Comparison of ENCODE assay signal across 25 cellular contexts in genomic region chr9:6502399-6502798, GRCh38.
DNase-seq lines count a peak whose midpoint lies in the region; ATAC-seq and TF ChIP-seq lines count a peak whose summit lies in the region.
"Had no signal": no experiment of that assay in that cellular context is flagged by ENCODE, and none has a peak within 500 bp of the region (broad histone marks: within the 10 kb centered on the region; RNA-seq: fewer than 3 reads in every experiment).

No MANE protein-coding gene starts in this region.

- peaks cover 13% of the 10 kb centered on the region for H3K36me3 ChIP-seq in colonic mucosa

- no peaks in the 10 kb centered on the region for H3K27me3 Mint-ChIP-seq in activated CD4-positive, alpha-beta memory T cell treated with anti-CD3 and anti-CD28 coated beads for 36 hours
- no peaks in the 10 kb centered on the region for H3K27me3 Mint-ChIP-seq in activated CD4-positive, alpha-beta memory T cell treated with anti-CD3 and anti-CD28 coated beads, Interleukin-2, amount 10 ng/mL, durations not matched to agents 7 days and 5 days
- no peaks in the 10 kb centered on the region for H3K27me3 Mint-ChIP-seq in activated T-helper 17 cell treated with anti-CD3 and anti-CD28 coated beads, Interleukin-2, amount 50 U/mL, for 72 hours
- H3K27me3 Mint-ChIP-seq in glutamatergic neuron (ENCODE audit: unreplicated experiment) = peaks cover 1% of the 10 kb centered on the region
- H3K27me3 Mint-ChIP-seq: activated CD4-positive, alpha-beta T cell treated with anti-CD3 and anti-CD28 coated beads, Interleukin-2, amount 10 ng/mL, durations not matched to agents 24 days and 14 days; stimulated activated naive CD8-positive, alpha-beta T cell treated with anti-CD3 and anti-CD28 coated beads, Interleukin-15, amount 100 ng/mL, for 72 hours; T-helper 17 cell had no signal

- no peaks in the 10 kb centered on the region for H3K9me3 ChIP-seq in colonic mucosa
- H3K9me3 ChIP-seq: BLaER1 treated with 17β-estradiol and CSF1 and Interleukin-3, amounts not matched to agents 10 nM and 100 nM; gastroesophageal sphincter; MG63; SJSA1 had no signal

- peak overlapping the region; percentile 19 for H3K27ac Mint-ChIP-seq in activated CD4-positive, alpha-beta memory T cell treated with anti-CD3 and anti-CD28 coated beads for 36 hours
- no peak overlapping the region for H3K27ac Mint-ChIP-seq in activated CD4-positive, alpha-beta memory T cell treated with anti-CD3 and anti-CD28 coated beads, Interleukin-2, amount 10 ng/mL, durations not matched to agents 7 days and 5 days
- H3K27ac Mint-ChIP-seq in activated T-helper 17 cell treated with anti-CD3 and anti-CD28 coated beads, Interleukin-2, amount 50 U/mL, for 72 hours = peak overlapping the region; percentile 42
- H3K27ac Mint-ChIP-seq in glutamatergic neuron (ENCODE audit: unreplicated experiment) = no peak overlapping the region
- H3K27ac Mint-ChIP-seq: activated CD4-positive, alpha-beta T cell treated with anti-CD3 and anti-CD28 coated beads, Interleukin-2, amount 10 ng/mL, durations not matched to agents 24 days and 14 days; T-helper 17 cell had no signal

- no peaks in the 10 kb centered on the region for H3K9me3 Mint-ChIP-seq in activated CD4-positive, alpha-beta memory T cell treated with anti-CD3 and anti-CD28 coated beads for 36 hours
- no peaks in the 10 kb centered on the region for H3K9me3 Mint-ChIP-seq in activated CD4-positive, alpha-beta memory T cell treated with anti-CD3 and anti-CD28 coated beads, Interleukin-2, amount 10 ng/mL, durations not matched to agents 7 days and 5 days
- no peaks in the 10 kb centered on the region for H3K9me3 Mint-ChIP-seq in activated T-helper 17 cell treated with anti-CD3 and anti-CD28 coated beads, Interleukin-2, amount 50 U/mL, for 72 hours
- peaks cover 2% of the 10 kb centered on the region for H3K9me3 Mint-ChIP-seq in glutamatergic neuron (ENCODE audit: unreplicated experiment)
- H3K9me3 Mint-ChIP-seq: activated CD4-positive, alpha-beta T cell treated with anti-CD3 and anti-CD28 coated beads, Interleukin-2, amount 10 ng/mL, durations not matched to agents 24 days and 14 days; stimulated activated naive CD8-positive, alpha-beta T cell treated with anti-CD3 and anti-CD28 coated beads, Interleukin-15, amount 100 ng/mL, for 72 hours had no signal

- peaks cover 40% of the 10 kb centered on the region for H3K36me3 Mint-ChIP-seq in activated CD4-positive, alpha-beta memory T cell treated with anti-CD3 and anti-CD28 coated beads for 36 hours
- peaks cover 63% of the 10 kb centered on the region for H3K36me3 Mint-ChIP-seq in activated CD4-positive, alpha-beta memory T cell treated with anti-CD3 and anti-CD28 coated beads, Interleukin-2, amount 10 ng/mL, durations not matched to agents 7 days and 5 days (ENCODE audit: low read depth)
- H3K36me3 Mint-ChIP-seq in activated T-helper 17 cell treated with anti-CD3 and anti-CD28 coated beads, Interleukin-2, amount 50 U/mL, for 72 hours (ENCODE audit: low read depth) = peaks cover 97% of the 10 kb centered on the region
- no peaks in the 10 kb centered on the region for H3K36me3 Mint-ChIP-seq in glutamatergic neuron (ENCODE audit: unreplicated experiment)

- no peak overlapping the region for H3K27ac ChIP-seq in colonic mucosa
- H3K27ac ChIP-seq: BLaER1 treated with 17β-estradiol and CSF1 and Interleukin-3, amounts not matched to agents 10 nM and 100 nM; gastroesophageal sphincter; SJSA1 had no signal

- DNase-seq in activated CD4-positive, alpha-beta memory T cell treated with anti-CD3 and anti-CD28 coated beads for 36 hours = no peak
- DNase-seq in activated CD4-positive, alpha-beta memory T cell treated with anti-CD3 and anti-CD28 coated beads, Interleukin-2, amount 10 ng/mL, durations not matched to agents 7 days and 5 days = no peak
- DNase-seq in H4 (ENCODE audit: low spot score) (peak; percentile 2), left lobe of liver (ENCODE audit: low spot score) (no peak), colonic mucosa (no peak), glutamatergic neuron (no peak)
- DNase-seq: activated CD4-positive, alpha-beta T cell treated with anti-CD3 and anti-CD28 coated beads, Interleukin-2, amount 10 ng/mL, durations not matched to agents 24 days and 14 days; activated gamma-delta T cell; caudate nucleus; EL; GOT3; MG63; NCI-H1417; NCI-H2081 treated with DMSO at 0.1 percent for 48 hours; NCI-H446; OCI-M1; stimulated activated CD4-positive, alpha-beta T cell treated with anti-CD3 and anti-CD28 coated beads, Interleukin-4, amount 100 ng/mL, for 1 hour; stimulated activated naive CD8-positive, alpha-beta T cell treated with anti-CD3 and anti-CD28 coated beads, Interleukin-15, amount 100 ng/mL, for 72 hours; T-helper 17 cell; trophoblast cell had no signal

- intact Hi-C loops in activated CD4-positive, alpha-beta memory T cell treated with anti-CD3 and anti-CD28 coated beads for 36 hours (cut with micrococcal nuclease) = no loop called here
- intact Hi-C loops in colonic mucosa (cut with DNase I) = no loop called here

- TF ChIP-seq CTCF in colonic mucosa (IDR thresholded peaks at IDR 0.05) (no peak), glutamatergic neuron (IDR thresholded peaks at IDR 0.05; ENCODE audit: partially characterized antibody, unreplicated experiment) (no peak)

- no peak overlapping the region for H3K4me3 ChIP-seq in colonic mucosa
- H3K4me3 ChIP-seq: BLaER1 treated with 17β-estradiol and CSF1 and Interleukin-3, amounts not matched to agents 10 nM and 100 nM; gastroesophageal sphincter; MG63; SJSA1 had no signal

- H3K4me1 ChIP-seq in colonic mucosa = no peaks in the 10 kb centered on the region
- H3K4me1 ChIP-seq: BLaER1 treated with 17β-estradiol and CSF1 and Interleukin-3, amounts not matched to agents 10 nM and 100 nM; gastroesophageal sphincter had no signal

- ATAC-seq in activated T-helper 17 cell treated with anti-CD3 and anti-CD28 coated beads, Interleukin-2, amount 50 U/mL, for 72 hours (replicated peaks) = no peak
- ATAC-seq in left lobe of liver = peak; percentile 45
- ATAC-seq in GM18868 (IDR thresholded peaks at IDR 0.05; ENCODE audit: unreplicated experiment) = no peak
- ATAC-seq: gastroesophageal sphincter; stimulated activated naive CD8-positive, alpha-beta T cell treated with anti-CD3 and anti-CD28 coated beads, Interleukin-15, amount 100 ng/mL, for 72 hours; T-helper 17 cell had no signal

- H3K4me1 Mint-ChIP-seq in activated CD4-positive, alpha-beta memory T cell treated with anti-CD3 and anti-CD28 coated beads for 36 hours (ENCODE audit: low read depth) = peaks cover 12% of the 10 kb centered on the region
- no peaks in the 10 kb centered on the region for H3K4me1 Mint-ChIP-seq in activated CD4-positive, alpha-beta memory T cell treated with anti-CD3 and anti-CD28 coated beads, Interleukin-2, amount 10 ng/mL, durations not matched to agents 7 days and 5 days
- no peaks in the 10 kb centered on the region for H3K4me1 Mint-ChIP-seq in activated T-helper 17 cell treated with anti-CD3 and anti-CD28 coated beads, Interleukin-2, amount 50 U/mL, for 72 hours
- no peaks in the 10 kb centered on the region for H3K4me1 Mint-ChIP-seq in glutamatergic neuron (ENCODE audit: low read depth, unreplicated experiment)
- H3K4me1 Mint-ChIP-seq: stimulated activated naive CD8-positive, alpha-beta T cell treated with anti-CD3 and anti-CD28 coated beads, Interleukin-15, amount 100 ng/mL, for 72 hours; T-helper 17 cell had no signal

- POLR2A ChIA-PET in activated CD4-positive, alpha-beta memory T cell treated with anti-CD3 and anti-CD28 coated beads for 36 hours (lab: Charles Lee) = no interaction called here
- POLR2A ChIA-PET in activated CD4-positive, alpha-beta memory T cell treated with anti-CD3 and anti-CD28 coated beads, Interleukin-2, amount 10 ng/mL, durations not matched to agents 7 days and 5 days (lab: Charles Lee) = no interaction called here

- no peaks in the 10 kb centered on the region for H3K27me3 ChIP-seq in colonic mucosa
- H3K27me3 ChIP-seq: BLaER1 treated with 17β-estradiol and CSF1 and Interleukin-3, amounts not matched to agents 10 nM and 100 nM; gastroesophageal sphincter; MG63; SJSA1 had no signal

- CTCF ChIA-PET in activated CD4-positive, alpha-beta memory T cell treated with anti-CD3 and anti-CD28 coated beads for 36 hours (lab: Charles Lee) = no interaction called here
- CTCF ChIA-PET in activated CD4-positive, alpha-beta memory T cell treated with anti-CD3 and anti-CD28 coated beads, Interleukin-2, amount 10 ng/mL, durations not matched to agents 7 days and 5 days (lab: Charles Lee) = no interaction called here

- no peak overlapping the region for H3K4me3 Mint-ChIP-seq in activated CD4-positive, alpha-beta memory T cell treated with anti-CD3 and anti-CD28 coated beads for 36 hours
- no peak overlapping the region for H3K4me3 Mint-ChIP-seq in activated CD4-positive, alpha-beta memory T cell treated with anti-CD3 and anti-CD28 coated beads, Interleukin-2, amount 10 ng/mL, durations not matched to agents 7 days and 5 days
- H3K4me3 Mint-ChIP-seq in activated T-helper 17 cell treated with anti-CD3 and anti-CD28 coated beads, Interleukin-2, amount 50 U/mL, for 72 hours = no peak overlapping the region
- no peak overlapping the region for H3K4me3 Mint-ChIP-seq in glutamatergic neuron (ENCODE audit: unreplicated experiment)
- H3K4me3 Mint-ChIP-seq: activated CD4-positive, alpha-beta T cell treated with anti-CD3 and anti-CD28 coated beads, Interleukin-2, amount 10 ng/mL, durations not matched to agents 24 days and 14 days; stimulated activated naive CD8-positive, alpha-beta T cell treated with anti-CD3 and anti-CD28 coated beads, Interleukin-15, amount 100 ng/mL, for 72 hours; T-helper 17 cell had no signal

- H3K9ac ChIP-seq in colonic mucosa (ENCODE audit: low read depth in 2 of 2, low read length in 2 of 2) = no peak overlapping the region
- H3K9ac ChIP-seq: BLaER1 treated with 17β-estradiol and CSF1 and Interleukin-3, amounts not matched to agents 10 nM and 100 nM had no signal

Comparison
In these comparisons a context has a peak if more than half of its experiments do, and no peak if none do; other contexts are left out.
1. H3K27ac Mint-ChIP-seq: peak in activated CD4-positive, alpha-beta memory T cell treated with anti-CD3 and anti-CD28 coated beads for 36 hours (single experiment) and activated T-helper 17 cell treated with anti-CD3 and anti-CD28 coated beads, Interleukin-2, amount 50 U/mL, for 72 hours (single experiment); none in activated CD4-positive, alpha-beta memory T cell treated with anti-CD3 and anti-CD28 coated beads, Interleukin-2, amount 10 ng/mL, durations not matched to agents 7 days and 5 days (single experiment) and glutamatergic neuron (single experiment).